ENCODE assay signal across 33 cellular contexts in the genomic region with DNA sequence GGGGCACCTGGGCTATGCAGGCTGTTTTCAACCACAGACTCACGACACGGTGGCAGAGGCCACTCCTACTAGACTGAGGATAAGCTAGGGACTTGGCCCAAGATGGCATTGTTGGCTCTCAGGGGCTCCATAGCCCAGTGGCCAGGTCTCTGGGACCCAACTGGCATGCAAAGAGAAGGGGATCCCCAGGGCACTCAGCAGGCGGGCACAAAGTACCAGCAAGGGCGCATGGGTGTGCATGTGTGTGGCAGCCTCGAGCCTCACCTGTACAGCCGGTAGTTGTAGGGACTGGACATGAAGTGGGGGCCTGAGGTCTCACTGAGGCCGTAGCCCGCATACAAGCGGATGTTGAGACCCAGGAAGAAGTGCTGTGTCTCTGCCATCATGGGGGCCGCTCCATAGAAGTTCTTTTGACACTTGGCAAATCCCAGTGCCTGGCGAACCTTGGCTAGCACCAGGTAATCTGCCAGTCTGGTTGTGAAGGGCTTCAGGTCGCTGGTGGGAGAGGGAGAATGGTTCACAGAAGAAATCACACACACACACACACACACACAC. TPM values are rescaled to one million over a fixed set of nuclear protein-coding genes. Genes with fewer than 3 reads are reported as not detected.
"Had no signal": no experiment of that assay in that cellular context is flagged by ENCODE, and none has a peak within 500 bp of the region (broad histone marks: within the 10 kb centered on the region; RNA-seq: fewer than 3 reads in every experiment).

No MANE protein-coding gene starts in this region.

- H3K27me3 Mint-ChIP-seq: activated CD4-positive, alpha-beta T cell treated with anti-CD3 and anti-CD28 coated beads, Interleukin-2, amount 10 ng/mL, durations not matched to agents 24 days and 14 days; activated naive CD8-positive, alpha-beta T cell treated with anti-CD3 and anti-CD28 coated beads for 36 hours; activated T-helper 17 cell treated with anti-CD3 and anti-CD28 coated beads, Interleukin-2, amount 50 U/mL, for 72 hours had no signal

- H3K4me3 Mint-ChIP-seq: activated CD4-positive, alpha-beta T cell treated with anti-CD3 and anti-CD28 coated beads, Interleukin-2, amount 10 ng/mL, durations not matched to agents 24 days and 14 days; activated naive CD8-positive, alpha-beta T cell treated with anti-CD3 and anti-CD28 coated beads for 36 hours; activated T-cell treated with anti-CD3 and anti-CD28 coated beads, Interleukin-2, amount 50 U/mL, for 72 hours; activated T-helper 17 cell treated with anti-CD3 and anti-CD28 coated beads, Interleukin-2, amount 50 U/mL, for 72 hours; T-helper 1 cell treated with Interleukin-12 subunit alpha and Interleukin-12 subunit beta and Interleukin-4 antibody, amounts not matched to agents 30 μg/mL and 1 μg/mL, for 36 hours; T-helper 2 cell treated with Interferon-gamma antibody and Interleukin-4, amounts not matched to agents 5 μg/mL and 100 μg/mL, for 36 hours had no signal

- H3K9me3 Mint-ChIP-seq: activated CD4-positive, alpha-beta T cell treated with anti-CD3 and anti-CD28 coated beads, Interleukin-2, amount 10 ng/mL, durations not matched to agents 24 days and 14 days; activated naive CD8-positive, alpha-beta T cell treated with anti-CD3 and anti-CD28 coated beads for 36 hours; activated T-cell treated with anti-CD3 and anti-CD28 coated beads, Interleukin-2, amount 50 U/mL, for 72 hours; activated T-helper 17 cell treated with anti-CD3 and anti-CD28 coated beads, Interleukin-2, amount 50 U/mL, for 72 hours; T-helper 1 cell treated with Interleukin-12 subunit alpha and Interleukin-12 subunit beta and Interleukin-4 antibody, amounts not matched to agents 30 μg/mL and 1 μg/mL, for 36 hours; T-helper 2 cell treated with Interferon-gamma antibody and Interleukin-4, amounts not matched to agents 5 μg/mL and 100 μg/mL, for 36 hours had no signal

- H3K27ac ChIP-seq: brain microvascular endothelial cell, cardiac muscle cell, KMS-11, Peyer's patch, SJSA1 had no signal

- H3K4me1 Mint-ChIP-seq: activated T-helper 17 cell treated with anti-CD3 and anti-CD28 coated beads, Interleukin-2, amount 50 U/mL, for 72 hours had no signal

- H3K27me3 ChIP-seq: brain microvascular endothelial cell, cardiac muscle cell, Peyer's patch had no signal

- DNase-seq: activated CD4-positive, alpha-beta T cell treated with anti-CD3 and anti-CD28 coated beads, Interleukin-2, amount 10 ng/mL, durations not matched to agents 24 days and 14 days; activated CD4-positive, alpha-beta T cell treated with anti-CD3 and anti-CD28 coated beads, Interleukin-2, amount 50 U/mL, for 4 hours; activated effector memory CD4-positive, alpha-beta T cell treated with anti-CD3 and anti-CD28 coated beads, Interleukin-2, amount 50 U/mL, for 16 hours; activated naive CD4-positive, alpha-beta T cell; activated naive CD4-positive, alpha-beta T cell treated with anti-CD3 and anti-CD28 coated beads, Interleukin-2, amount 50 U/mL, for 16 hours; activated naive CD8-positive, alpha-beta T cell treated with anti-CD3 and anti-CD28 coated beads for 36 hours; activated T-cell treated with anti-CD3 and anti-CD28 coated beads, Interleukin-2, amount 50 U/mL, for 1 hour; activated T-cell treated with anti-CD3 and anti-CD28 coated beads, Interleukin-2, amount 50 U/mL, for 72 hours; amniotic stem cell; aorta; brain microvascular endothelial cell; MM.1S; MV-4-11; NCI-H1092; NCI-H1436 treated with DMSO at 0.1 percent for 48 hours; NCI-H1694 treated with DMSO at 0.1 percent for 48 hours; NCI-H2029; NCI-H2171; NCI-H510A; NCI-H526; NCI-H748 treated with DMSO at 0.1 percent for 48 hours; NK-92 treated with Interleukin-12 subunit alpha and Interleukin-12 subunit beta, amount 100 ng/mL, for 24 hours; PC-3; RPMI8226; SHP77 treated with DMSO at 0.1 percent for 48 hours; SK-N-SH had no signal

- H3K27ac Mint-ChIP-seq: activated CD4-positive, alpha-beta T cell treated with anti-CD3 and anti-CD28 coated beads, Interleukin-2, amount 10 ng/mL, durations not matched to agents 24 days and 14 days; activated naive CD8-positive, alpha-beta T cell treated with anti-CD3 and anti-CD28 coated beads for 36 hours; activated T-cell treated with anti-CD3 and anti-CD28 coated beads, Interleukin-2, amount 50 U/mL, for 72 hours; activated T-helper 17 cell treated with anti-CD3 and anti-CD28 coated beads, Interleukin-2, amount 50 U/mL, for 72 hours; T-helper 1 cell treated with Interleukin-12 subunit alpha and Interleukin-12 subunit beta and Interleukin-4 antibody, amounts not matched to agents 30 μg/mL and 1 μg/mL, for 36 hours; T-helper 2 cell treated with Interferon-gamma antibody and Interleukin-4, amounts not matched to agents 5 μg/mL and 100 μg/mL, for 36 hours had no signal

- H3K4me1 ChIP-seq: SJSA1 had no signal

- H3K4me3 ChIP-seq: cardiac muscle cell, Peyer's patch, SJSA1 had no signal

- H3K9me3 ChIP-seq: Peyer's patch, SJSA1, SK-N-SH had no signal

- H3K36me3 ChIP-seq: brain microvascular endothelial cell, cardiac muscle cell, Peyer's patch, SJSA1 had no signal

- ATAC-seq: activated T-cell treated with anti-CD3 and anti-CD28 coated beads, Interleukin-2, amount 50 U/mL, for 72 hours; activated T-helper 17 cell treated with anti-CD3 and anti-CD28 coated beads, Interleukin-2, amount 50 U/mL, for 72 hours; PC-3 had no signal

RNA-seq across cellular contexts. Expression of a gene that starts 55.0 kb away (rescaled TPM):
- total RNA-seq: activated CD4-positive, alpha-beta T cell treated with anti-CD3 and anti-CD28 coated beads, Interleukin-2, amount 10 ng/mL, durations not matched to agents 24 days and 14 days; activated T-helper 17 cell treated with anti-CD3 and anti-CD28 coated beads, Interleukin-2, amount 50 U/mL, for 72 hours; aorta; Peyer's patch; SJSA1 had no signal
